Comparison of ENCODE assay signal across 14 cellular contexts in the genomic region with DNA sequence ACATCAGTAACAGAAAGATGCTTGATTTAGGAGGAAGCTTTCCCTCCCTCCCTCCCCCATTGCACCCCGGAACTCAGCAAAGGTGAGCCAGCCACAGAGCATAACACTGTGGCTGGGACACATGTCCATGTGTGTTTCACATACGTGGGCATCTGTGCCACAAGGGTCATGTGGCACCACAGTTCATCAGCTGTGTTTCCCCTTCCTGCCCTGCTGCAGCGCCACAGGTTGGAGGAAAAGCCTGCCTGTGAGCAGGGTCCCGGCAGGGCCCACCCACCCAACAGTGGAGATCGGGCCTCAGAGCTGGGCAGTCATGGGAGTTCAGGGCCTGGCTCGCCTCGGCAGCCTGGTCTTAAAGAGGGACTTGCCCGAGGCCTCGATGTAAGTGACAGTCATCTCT. TPM values are rescaled to one million over a fixed set of nuclear protein-coding genes. Genes with fewer than 3 reads are reported as not detected.
"Had no signal": no experiment of that assay in that cellular context is flagged by ENCODE, and none has a peak within 500 bp of the region (broad histone marks: within the 10 kb centered on the region; RNA-seq: fewer than 3 reads in every experiment).

No MANE protein-coding gene starts in this region.

- H3K4me1 ChIP-seq: psoas muscle had no signal

- FAIRE-seq: bronchial epithelial cell, endometrium had no signal

- H3K4me3 ChIP-seq: ascending aorta, psoas muscle, right lobe of liver, stomach, thoracic aorta had no signal

- H3K27ac Mint-ChIP-seq: nephron progenitor cell had no signal

- H3K27ac ChIP-seq: ascending aorta, psoas muscle, right lobe of liver, stomach, thoracic aorta had no signal

- H3K36me3 ChIP-seq: ascending aorta, right lobe of liver, thoracic aorta had no signal

- H3K27me3 ChIP-seq: right lobe of liver had no signal

- H3K4me3 Mint-ChIP-seq: nephron progenitor cell had no signal

- DNase-seq: activated CD4-positive, alpha-beta T cell treated with anti-CD3 and anti-CD28 coated beads, Interleukin-2, amount 50 U/mL, for 48 hours; activated gamma-delta T cell; left cardiac atrium; nephron progenitor cell; psoas muscle; right lobe of liver; stimulated activated CD4-positive, alpha-beta T cell treated with anti-CD3 and anti-CD28 coated beads, Interleukin-2, amount 100 ng/mL, for 24 hours; stomach had no signal

- H3K9me3 ChIP-seq: ascending aorta, psoas muscle, right lobe of liver, stomach, thoracic aorta had no signal

- ATAC-seq: esophagus mucosa, left cardiac atrium, psoas muscle, right lobe of liver had no signal

- H3K9me3 Mint-ChIP-seq: nephron progenitor cell had no signal

RNA-seq across cellular contexts. Expression of gene ACP5, which starts 2.8 kb away (rescaled TPM):
- total RNA-seq: ascending aorta had no signal

RNA-seq across cellular contexts. Expression of gene CNN1, which starts 36.0 kb away (rescaled TPM):
- total RNA-seq: bronchial epithelial cell; T-helper 2 cell treated with Interferon-gamma antibody and Interleukin-4, amounts not matched to agents 100 ng/mL and 5 ng/mL, for 36 hours had no signal
